ENCODE assay signal across 14 cellular contexts in genomic region chr17:21419299-21420239, GRCh38. TPM values are rescaled to one million over a fixed set of nuclear protein-coding genes. Genes with fewer than 3 reads are reported as not detected.
DNase-seq lines count a peak whose midpoint lies in the region; ATAC-seq and TF ChIP-seq lines count a peak whose summit lies in the region.
"Had no signal": no experiment of that assay in that cellular context is flagged by ENCODE, and none has a peak within 500 bp of the region (broad histone marks: within the 10 kb centered on the region; RNA-seq: fewer than 3 reads in every experiment).

No MANE protein-coding gene starts in this region.

- no peaks in the 10 kb centered on the region for H3K79me2 ChIP-seq in neural progenitor cell (ENCODE audit: low read depth)

- no peaks in the 10 kb centered on the region for H3K9me3 ChIP-seq in CD8-positive, alpha-beta memory T cell (ENCODE audit: low read length)
- no peaks in the 10 kb centered on the region for H3K9me3 ChIP-seq in neural progenitor cell (ENCODE audit: low read depth)
- H3K9me3 ChIP-seq: Caco-2, psoas muscle, vagina had no signal

- H3K9ac ChIP-seq in neural progenitor cell: no peak overlapping the region

- no peaks in the 10 kb centered on the region for H4K20me1 ChIP-seq in neural progenitor cell (ENCODE audit: low read depth)

- peak overlapping the region in 7 of 8 donors; percentile 29 to 93 (median 68) for H3K27ac Mint-ChIP-seq in CD8-positive, alpha-beta memory T cell
- H3K27ac Mint-ChIP-seq in activated naive CD8-positive, alpha-beta T cell treated with anti-CD3 and anti-CD28 coated beads, Interleukin-2, amount 10 ng/mL, durations not matched to agents 7 days and 5 days: no peak overlapping the region
- peak overlapping the region; percentile 50 for H3K27ac Mint-ChIP-seq in neural progenitor cell
- H3K27ac Mint-ChIP-seq: mesothelial cell of epicardium had no signal

- no peak overlapping the region for H2AFZ ChIP-seq in neural progenitor cell (replicated peaks)

- no peak overlapping the region for H3K4me2 ChIP-seq in neural progenitor cell

- no peaks in the 10 kb centered on the region for H3K36me3 Mint-ChIP-seq in CD8-positive, alpha-beta memory T cell
- no peaks in the 10 kb centered on the region for H3K36me3 Mint-ChIP-seq in activated naive CD8-positive, alpha-beta T cell treated with anti-CD3 and anti-CD28 coated beads, Interleukin-2, amount 10 ng/mL, durations not matched to agents 7 days and 5 days
- no peaks in the 10 kb centered on the region for H3K36me3 Mint-ChIP-seq in neural progenitor cell
- H3K36me3 Mint-ChIP-seq: mesothelial cell of epicardium had no signal

- no peak overlapping the region for H3K27ac ChIP-seq in CD8-positive, alpha-beta memory T cell (ENCODE audit: low read depth, low read length)
- no peak overlapping the region for H3K27ac ChIP-seq in neural progenitor cell
- H3K27ac ChIP-seq: epithelial cell of prostate, psoas muscle, vagina had no signal

- H3K4me3 ChIP-seq in CD8-positive, alpha-beta memory T cell (ENCODE audit: low read length): peak overlapping the region; percentile 35
- no peak overlapping the region for H3K4me3 ChIP-seq in neural progenitor cell
- H3K4me3 ChIP-seq: psoas muscle, vagina had no signal

- no peaks in the 10 kb centered on the region for H3K27me3 ChIP-seq in CD8-positive, alpha-beta memory T cell (ENCODE audit: insufficient read depth, low read length, poor library complexity, severe bottlenecking)
- H3K27me3 ChIP-seq in neural progenitor cell: no peaks in the 10 kb centered on the region
- H3K27me3 ChIP-seq: vagina had no signal

- TF ChIP-seq CTCF in neural progenitor cell (IDR thresholded peaks at IDR 0.05): no peak

- no peaks in the 10 kb centered on the region for H3K36me3 ChIP-seq in CD8-positive, alpha-beta memory T cell (ENCODE audit: insufficient read depth, low read length)
- no peaks in the 10 kb centered on the region for H3K36me3 ChIP-seq in neural progenitor cell
- H3K36me3 ChIP-seq: vagina had no signal

- CTCF ChIA-PET in CD8-positive, alpha-beta memory T cell (lab: Charles Lee): no interaction called here

- peak; percentile 65 for ATAC-seq in activated naive CD8-positive, alpha-beta T cell treated with anti-CD3 and anti-CD28 coated beads, Interleukin-2, amount 10 ng/mL, durations not matched to agents 7 days and 5 days (ENCODE audit: low read depth)
- ATAC-seq in GM19463 (IDR thresholded peaks at IDR 0.05; ENCODE audit: unreplicated experiment): no peak
- no peak for ATAC-seq in GM19023 (IDR thresholded peaks at IDR 0.05; ENCODE audit: unreplicated experiment)
- ATAC-seq: psoas muscle had no signal

- H3F3A ChIP-seq in neural progenitor cell (ENCODE audit: low read depth): no peaks in the 10 kb centered on the region

- H3K4me1 ChIP-seq in CD8-positive, alpha-beta memory T cell (ENCODE audit: insufficient read depth, low read length): peaks cover 18% of the 10 kb centered on the region
- no peaks in the 10 kb centered on the region for H3K4me1 ChIP-seq in neural progenitor cell
- H3K4me1 ChIP-seq: Caco-2, psoas muscle, vagina had no signal

- peaks cover 6 to 11% (median 11%) of the 10 kb centered on the region in 3 donors for H3K4me1 Mint-ChIP-seq in CD8-positive, alpha-beta memory T cell
- peaks cover 7% of the 10 kb centered on the region for H3K4me1 Mint-ChIP-seq in activated naive CD8-positive, alpha-beta T cell treated with anti-CD3 and anti-CD28 coated beads, Interleukin-2, amount 10 ng/mL, durations not matched to agents 7 days and 5 days
- no peaks in the 10 kb centered on the region for H3K4me1 Mint-ChIP-seq in neural progenitor cell
- H3K4me1 Mint-ChIP-seq: mesothelial cell of epicardium had no signal

- peaks cover 0 to 1% (median 0%) of the 10 kb centered on the region in 5 donors for H3K9me3 Mint-ChIP-seq in CD8-positive, alpha-beta memory T cell
- H3K9me3 Mint-ChIP-seq in activated naive CD8-positive, alpha-beta T cell treated with anti-CD3 and anti-CD28 coated beads, Interleukin-2, amount 10 ng/mL, durations not matched to agents 7 days and 5 days: no peaks in the 10 kb centered on the region
- peaks cover 8% of the 10 kb centered on the region for H3K9me3 Mint-ChIP-seq in neural progenitor cell
- H3K9me3 Mint-ChIP-seq: mesothelial cell of epicardium had no signal

- POLR2A ChIA-PET in CD8-positive, alpha-beta memory T cell (lab: Charles Lee): no interaction called here
- POLR2A ChIA-PET in activated naive CD8-positive, alpha-beta T cell treated with anti-CD3 and anti-CD28 coated beads, Interleukin-2, amount 10 ng/mL, durations not matched to agents 7 days and 5 days (lab: Charles Lee): no interaction called here

- peak overlapping the region; percentile 52 to 70 (median 60) for H3K4me3 Mint-ChIP-seq in CD8-positive, alpha-beta memory T cell
- peak overlapping the region; percentile 25 for H3K4me3 Mint-ChIP-seq in activated naive CD8-positive, alpha-beta T cell treated with anti-CD3 and anti-CD28 coated beads, Interleukin-2, amount 10 ng/mL, durations not matched to agents 7 days and 5 days
- H3K4me3 Mint-ChIP-seq in neural progenitor cell: no peak overlapping the region
- H3K4me3 Mint-ChIP-seq: mesothelial cell of epicardium had no signal

- peak in 2 of 5 donors; percentile 43 to 88 for DNase-seq in CD8-positive, alpha-beta memory T cell
- peak; percentile 32 for DNase-seq in activated CD4-positive, alpha-beta T cell treated with anti-CD3 and anti-CD28 coated beads for 48 hours
- DNase-seq in activated naive CD8-positive, alpha-beta T cell treated with anti-CD3 and anti-CD28 coated beads, Interleukin-2, amount 10 ng/mL, durations not matched to agents 7 days and 5 days: no peak
- DNase-seq in neural progenitor cell (ENCODE audit: low spot score): no peak
- no peak for DNase-seq in DMS153 treated with DMSO at 0.1 percent for 48 hours (lab: John Stamatoyannopoulos, UW; ENCODE audit: unreplicated experiment)
- no peak for DNase-seq in NCI-H1105 (lab: John Stamatoyannopoulos, UW)
- DNase-seq: hypothalamus had no signal

- peaks cover 6 to 12% of the 10 kb centered on the region in 2 donors for H3K27me3 Mint-ChIP-seq in CD8-positive, alpha-beta memory T cell
- no peaks in the 10 kb centered on the region for H3K27me3 Mint-ChIP-seq in activated naive CD8-positive, alpha-beta T cell treated with anti-CD3 and anti-CD28 coated beads, Interleukin-2, amount 10 ng/mL, durations not matched to agents 7 days and 5 days
- no peaks in the 10 kb centered on the region for H3K27me3 Mint-ChIP-seq in neural progenitor cell (ENCODE audit: insufficient read depth, low read depth)

RNA-seq across cellular contexts. Expression of gene KCNJ12, which starts 43.4 kb away (rescaled TPM):
- total RNA-seq in CD8-positive, alpha-beta memory T cell: not detected
- not detected for polyA plus RNA-seq in CD8-positive, alpha-beta memory T cell
- not detected for total RNA-seq in activated naive CD8-positive, alpha-beta T cell treated with anti-CD3 and anti-CD28 coated beads, Interleukin-2, amount 10 ng/mL, durations not matched to agents 7 days and 5 days
- 0.56 and 1.8 TPM in 2 replicates for total RNA-seq in neural progenitor cell (ENCODE audit: low replicate concordance)
